ENCODE assay signal across 9 cellular contexts in the genomic region with DNA sequence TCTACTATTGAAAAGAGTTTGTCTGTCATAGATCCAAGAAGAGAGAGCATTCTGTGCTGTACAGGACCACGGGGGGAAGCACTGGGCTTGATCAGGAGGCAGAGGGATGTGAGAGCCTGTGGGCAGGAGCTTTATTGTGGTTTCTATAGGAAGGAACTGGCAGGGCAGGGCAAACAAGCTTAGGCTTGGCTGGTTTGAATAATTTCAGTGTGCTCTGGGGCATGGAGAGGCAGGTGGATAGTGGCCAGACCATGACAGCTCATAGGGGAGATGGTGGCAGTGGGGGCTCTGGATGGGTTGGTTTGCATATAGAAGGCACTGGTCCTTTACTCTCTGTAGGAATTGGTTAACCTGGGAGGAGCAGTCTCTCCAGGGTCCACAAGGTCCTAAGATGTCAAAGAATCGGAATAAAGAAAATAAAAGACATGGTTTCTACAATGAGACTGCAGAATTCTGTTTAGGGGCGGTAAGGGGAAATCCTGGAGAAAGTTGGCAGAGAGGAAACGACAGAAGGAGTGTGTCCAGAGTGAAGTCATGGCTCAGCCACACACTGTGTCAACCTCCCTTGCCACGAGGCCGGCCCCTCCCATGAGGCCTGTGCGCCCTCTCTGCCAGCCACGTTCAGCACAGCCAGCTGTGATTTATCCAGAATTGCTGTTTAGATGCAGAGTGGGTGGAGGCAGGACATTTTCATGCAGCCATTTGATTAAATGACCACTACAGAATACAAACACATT.
DNase-seq lines count a peak whose midpoint lies in the region; ATAC-seq and TF ChIP-seq lines count a peak whose summit lies in the region.
"Had no signal": no experiment of that assay in that cellular context is flagged by ENCODE, and none has a peak within 500 bp of the region (broad histone marks: within the 10 kb centered on the region; RNA-seq: fewer than 3 reads in every experiment).

No MANE protein-coding gene starts in this region.

- CTCF ChIA-PET in CD4-positive, alpha-beta T cell (lab: Charles Lee) = no interaction called here

- POLR2A ChIA-PET in CD4-positive, alpha-beta T cell (lab: Charles Lee) = no interaction called here

- peaks cover 58% of the 10 kb centered on the region for H3K4me1 Mint-ChIP-seq in brain
- H3K4me1 Mint-ChIP-seq in CD4-positive, alpha-beta T cell (ENCODE audit: low read depth) = peaks cover 5% of the 10 kb centered on the region

- peak overlapping the region in 1 of 5 donors; percentile 54 for H3K27ac ChIP-seq in stomach
- H3K27ac ChIP-seq in CD4-positive, alpha-beta T cell (ENCODE audit: low read depth, low read length) = no peak overlapping the region
- H3K27ac ChIP-seq: neural progenitor cell had no signal

- no peak for TF ChIP-seq EP300 in stomach (IDR thresholded peaks at IDR 0.05)

- intact Hi-C loops in stomach (cut with DNase I; ENCODE audit: low total_unique reads) = no loop called here
- intact Hi-C loops in CD4-positive, alpha-beta T cell (cut with DNase I, micrococcal nuclease) = no loop called here

- no peaks in the 10 kb centered on the region for H3K9me3 ChIP-seq in stomach
- no peaks in the 10 kb centered on the region for H3K9me3 ChIP-seq in CD4-positive, alpha-beta T cell (ENCODE audit: control insufficient read depth, low read length)

- peak overlapping the region in 4 of 5 experiments; percentile 31 to 64 (median 46) for H3K27ac Mint-ChIP-seq in brain
- no peak overlapping the region for H3K27ac Mint-ChIP-seq in CD4-positive, alpha-beta T cell
- H3K27ac Mint-ChIP-seq: neural progenitor cell had no signal

- no peaks in the 10 kb centered on the region for H3K27me3 ChIP-seq in stomach
- H3K27me3 ChIP-seq in CD4-positive, alpha-beta T cell (ENCODE audit: control insufficient read depth, insufficient read depth, low read length) = no peaks in the 10 kb centered on the region
- H3K27me3 ChIP-seq: neural progenitor cell had no signal

- no peak for ATAC-seq in CD4-positive, alpha-beta T cell (ENCODE audit: poor library complexity)

- no peaks in the 10 kb centered on the region for H3K36me3 ChIP-seq in stomach
- H3K36me3 ChIP-seq: neural progenitor cell had no signal

- no peaks in the 10 kb centered on the region for H3K36me3 Mint-ChIP-seq in brain
- no peaks in the 10 kb centered on the region for H3K36me3 Mint-ChIP-seq in CD4-positive, alpha-beta T cell (ENCODE audit: low read depth)
- H3K36me3 Mint-ChIP-seq: neural progenitor cell had no signal

- TF ChIP-seq CTCF in brain (conservative IDR thresholded peaks at IDR 0.05) (no peak), stomach (IDR thresholded peaks at IDR 0.05) (no peak)
- no peak for TF ChIP-seq CTCF in CD4-positive, alpha-beta T cell (IDR thresholded peaks at IDR 0.05)

- no peak for TF ChIP-seq POLR2A in stomach (IDR thresholded peaks at IDR 0.05)

- H3K27me3 Mint-ChIP-seq in brain = peaks cover 6% of the 10 kb centered on the region
- H3K27me3 Mint-ChIP-seq in CD4-positive, alpha-beta T cell = peaks cover 8% of the 10 kb centered on the region

- H3K4me3 ChIP-seq in stomach = no peak overlapping the region
- H3K4me3 ChIP-seq: neural progenitor cell had no signal

- WGBS in stomach, 5 donors = 12 to 24% (median 18%) methylated on average over 8 of the region's 8 CpGs

- H3K4me1 ChIP-seq in stomach = peaks cover 0 to 8% (median 5%) of the 10 kb centered on the region in 4 donors

- no peaks in the 10 kb centered on the region for H3K9me3 Mint-ChIP-seq in brain
- H3K9me3 Mint-ChIP-seq in CD4-positive, alpha-beta T cell = no peaks in the 10 kb centered on the region

- H3K4me3 Mint-ChIP-seq in brain = no peak overlapping the region
- H3K4me3 Mint-ChIP-seq in CD4-positive, alpha-beta T cell = no peak overlapping the region
- H3K4me3 Mint-ChIP-seq: neural progenitor cell had no signal

- DNase-seq in HK-2 (ENCODE audit: unreplicated experiment) = peak; percentile 6
- peak; percentile 43 to 55 for DNase-seq in hippocampal formation (lab: John Stamatoyannopoulos, UW)
- peak; percentile 59 for DNase-seq in stomach
- no peak for DNase-seq in NCI-H2171 (lab: John Stamatoyannopoulos, UW)
- DNase-seq in NCI-H774 (lab: John Stamatoyannopoulos, UW) = no peak
- no peak for DNase-seq in CD4-positive, alpha-beta T cell
- DNase-seq: GF-D8 had no signal

Comparison
In these comparisons a context has a peak if more than half of its experiments do, and no peak if none do; other contexts are left out.
1. DNase-seq: peak in HK-2 (single experiment), hippocampal formation (2 of 2) and stomach (single experiment); none in NCI-H2171 (single experiment), NCI-H774 (single experiment) and CD4-positive, alpha-beta T cell (0 of 10).